Comparison of ENCODE assay signal across 14 cellular contexts in the genomic region with DNA sequence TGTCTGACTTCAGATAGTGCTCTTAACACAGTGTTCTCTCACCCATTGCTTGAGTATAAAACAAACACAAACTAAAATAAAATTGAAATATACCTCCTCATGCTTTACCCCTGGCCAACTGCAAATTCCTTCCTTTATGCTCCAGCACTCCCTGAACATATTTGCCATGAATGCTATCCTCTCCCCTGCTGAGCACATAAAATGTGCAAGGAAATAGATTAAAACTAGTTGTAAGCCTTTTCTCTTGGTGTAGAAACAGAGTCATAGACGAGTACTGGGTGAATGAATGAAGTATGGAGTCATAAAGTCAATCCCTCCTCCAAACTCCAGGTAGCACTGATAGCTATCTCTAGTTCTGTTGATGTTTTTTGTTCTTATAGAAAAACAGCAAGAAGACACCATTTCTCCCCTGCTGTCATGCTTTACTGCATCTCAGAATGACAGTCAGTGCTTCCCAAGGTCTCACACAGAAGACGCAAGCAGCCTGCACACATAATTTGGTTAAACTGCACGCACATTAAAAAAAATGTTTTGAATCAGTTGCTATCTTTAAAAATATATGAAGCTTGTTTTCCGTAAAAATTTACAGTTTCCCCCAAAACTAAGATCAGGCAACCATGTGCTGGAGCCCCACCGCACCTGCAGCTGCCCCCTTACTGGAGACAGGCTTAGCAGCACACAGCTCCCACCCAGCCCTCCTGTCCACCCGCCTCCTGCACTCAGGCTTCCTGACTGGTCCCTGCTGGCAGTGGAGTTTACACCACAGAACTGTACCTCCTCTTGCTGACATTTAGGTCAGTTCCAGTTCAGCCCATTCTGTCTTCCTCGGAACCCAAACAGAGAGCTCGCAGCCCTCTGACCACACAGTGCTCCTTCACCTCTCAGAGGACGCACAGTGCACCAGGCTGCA. TPM values are rescaled to one million over a fixed set of nuclear protein-coding genes. Genes with fewer than 3 reads are reported as not detected.
A peak's percentile ranks its signal among the peaks of the same experiment; 100 is the strongest.
DNase-seq lines count a peak whose midpoint lies in the region; ATAC-seq and TF ChIP-seq lines count a peak whose summit lies in the region.
"Had no signal": no experiment of that assay in that cellular context is flagged by ENCODE, and none has a peak within 500 bp of the region (broad histone marks: within the 10 kb centered on the region; RNA-seq: fewer than 3 reads in every experiment).

No MANE protein-coding gene starts in this region.

- H3K27me3 ChIP-seq in PC-3 (ENCODE audit: low read length), result no peaks in the 10 kb centered on the region

- peaks cover 19% of the 10 kb centered on the region for H3K36me3 Mint-ChIP-seq in endothelial cell (ENCODE audit: low read depth, unreplicated experiment)
- H3K36me3 Mint-ChIP-seq in osteocyte (ENCODE audit: unreplicated experiment), result peaks cover 9% of the 10 kb centered on the region

- H3K4me1 Mint-ChIP-seq in endothelial cell (ENCODE audit: unreplicated experiment), result peaks cover 22% of the 10 kb centered on the region
- H3K4me1 Mint-ChIP-seq in osteocyte (ENCODE audit: unreplicated experiment), result peaks cover 41% of the 10 kb centered on the region

- ATAC-seq in PC-3, result no peak
- ATAC-seq: left ventricle myocardium superior had no signal

- CTCF ChIA-PET in PC-3 (lab: Charles Lee), result no interaction called here

- peaks cover 25% of the 10 kb centered on the region for H3K4me1 ChIP-seq in PC-3 (ENCODE audit: insufficient read depth, low read length)

- H3K9me3 Mint-ChIP-seq in endothelial cell (ENCODE audit: unreplicated experiment) (no peaks in the 10 kb centered on the region), osteocyte (ENCODE audit: unreplicated experiment) (no peaks in the 10 kb centered on the region)

- H3F3A ChIP-seq in PC-3 (ENCODE audit: low read length, unreplicated experiment), result no peaks in the 10 kb centered on the region

- BruUV-seq in PC-3 (replicated peaks; lab: Mats Ljungman, UMichigan), result no TSS peak

- H3K9ac ChIP-seq in PC-3 (ENCODE audit: low read length), result no peak overlapping the region

- peak overlapping the region; percentile 97 for H3K4me3 Mint-ChIP-seq in endothelial cell (ENCODE audit: unreplicated experiment)
- peak overlapping the region; percentile 80 for H3K4me3 Mint-ChIP-seq in osteocyte (ENCODE audit: unreplicated experiment)

- no peaks in the 10 kb centered on the region for H3K9me2 ChIP-seq in PC-3 (replicated peaks; ENCODE audit: low read length)

- H3K79me2 ChIP-seq in PC-3 (ENCODE audit: low read length), result no peaks in the 10 kb centered on the region

- POLR2A ChIA-PET in PC-3 (lab: Charles Lee; ENCODE audit: unreplicated experiment), result no interaction called here

- no peak overlapping the region for H3K27ac ChIP-seq in PC-3 (ENCODE audit: low read length)
- H3K27ac ChIP-seq: VCaP had no signal

- H3K9me3 ChIP-seq in PC-3 (ENCODE audit: low read length), result no peaks in the 10 kb centered on the region
- H3K9me3 ChIP-seq: HAP-1 had no signal

- no peak overlapping the region; the same call in 1 of the 2 replicates for H3K4me3 ChIP-seq in PC-3 (ENCODE audit: low read length)

- DNase-seq in NCI-H2227 (lab: John Stamatoyannopoulos, UW; ENCODE audit: unreplicated experiment) (peak; percentile 20), NCI-H2227 treated with DMSO at 0.1 percent for 48 hours (lab: John Stamatoyannopoulos, UW) (no peak), PC-3 (no peak), endothelial cell (ENCODE audit: low spot score) (no peak), osteocyte (ENCODE audit: extremely low spot score, unreplicated experiment) (no peak), NCI-H446 (lab: John Stamatoyannopoulos, UW) (no peak), NK-92 (lab: John Stamatoyannopoulos, UW; ENCODE audit: unreplicated experiment) (no peak)
- DNase-seq in activated CD4-positive, alpha-beta T cell treated with anti-CD3 and anti-CD28 coated beads for 1 hour, result no peak
- DNase-seq: COR-L47, left ventricle myocardium superior, NCI-H1694 treated with DMSO at 0.1 percent for 48 hours, nucleus accumbens had no signal

- H3K4me2 ChIP-seq in PC-3 (ENCODE audit: low read length), result peak overlapping the region; percentile 94

- no peaks in the 10 kb centered on the region for H3K36me3 ChIP-seq in PC-3 (ENCODE audit: low read depth, low read length)

- no peak overlapping the region for H2AFZ ChIP-seq in PC-3 (ENCODE audit: low read length)

- TF ChIP-seq CTCF in PC-3 (conservative IDR thresholded peaks at IDR 0.05; ENCODE audit: low read depth, low read length) (no peak), endothelial cell (IDR thresholded peaks at IDR 0.05; ENCODE audit: unreplicated experiment) (no peak), osteocyte (IDR thresholded peaks at IDR 0.05) (no peak)

- intact Hi-C loops in PC-3 (cut with micrococcal nuclease), result no loop called here

- H3K27ac Mint-ChIP-seq in endothelial cell (ENCODE audit: unreplicated experiment), result peak overlapping the region; percentile 20
- H3K27ac Mint-ChIP-seq in osteocyte (ENCODE audit: unreplicated experiment), result peak overlapping the region; percentile 35

- no peaks in the 10 kb centered on the region for H4K20me1 ChIP-seq in PC-3 (ENCODE audit: low read length)

- H3K27me3 Mint-ChIP-seq in endothelial cell (ENCODE audit: unreplicated experiment), result peaks cover 14% of the 10 kb centered on the region
- H3K27me3 Mint-ChIP-seq in osteocyte (ENCODE audit: unreplicated experiment), result no peaks in the 10 kb centered on the region

RNA-seq across cellular contexts. Expression of a gene that starts 2.3 kb away (rescaled TPM):
- total RNA-seq in PC-3 (2014; rRNA removed) (10.3 and 11.8 TPM in 2 replicates), endothelial cell (ENCODE audit: unreplicated experiment) (40.9 TPM), osteocyte (36.8 and 38.5 TPM in 2 replicates)

RNA-seq across cellular contexts. Expression of a gene that starts 44.4 kb away (rescaled TPM):
- total RNA-seq in PC-3 (2014; rRNA removed), result 41.6 and 50.1 TPM in 2 replicates
- total RNA-seq in endothelial cell (ENCODE audit: unreplicated experiment), result 34.2 TPM
- total RNA-seq in osteocyte, result 41.6 and 41.8 TPM in 2 replicates
